8 cellular contexts compared by ENCODE assay signal in the genomic region with DNA sequence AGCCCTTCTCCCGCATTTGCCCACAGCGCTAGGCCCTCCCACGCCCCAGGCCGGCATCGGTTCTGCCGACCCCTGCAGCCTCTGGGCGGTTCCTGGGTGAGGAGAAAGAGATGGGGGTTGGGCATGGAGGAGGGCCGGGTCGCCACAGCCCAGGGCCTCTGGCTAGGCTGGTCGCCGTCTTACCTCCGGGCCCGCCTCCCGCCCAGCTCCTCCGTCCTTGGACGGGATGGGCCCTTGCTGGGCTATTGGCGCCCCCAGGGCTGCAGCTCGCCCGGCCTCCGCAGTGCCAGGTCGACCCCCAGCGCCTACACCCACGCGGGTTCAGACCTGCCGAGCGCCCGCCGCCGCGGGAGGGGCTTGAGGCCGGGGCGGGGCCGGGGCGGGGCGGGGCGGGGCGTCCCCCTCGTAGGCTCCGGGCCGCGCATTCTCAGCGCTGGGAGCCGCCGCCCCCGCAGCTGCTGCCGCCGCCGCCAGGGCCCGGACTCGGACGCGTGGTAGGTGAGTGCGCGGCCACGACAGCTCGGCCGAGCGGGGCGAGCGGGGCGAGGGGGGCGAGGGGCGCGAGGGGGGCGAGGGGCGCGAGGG. TPM values are rescaled to one million over a fixed set of nuclear protein-coding genes. Genes with fewer than 3 reads are reported as not detected.
DNase-seq lines count a peak whose midpoint lies in the region; ATAC-seq and TF ChIP-seq lines count a peak whose summit lies in the region.

A gene (plus strand): TSS at position 424 of the 585 bp plus-strand sequence. CDS start 3,118 bp downstream, outside the sequence.

- H3K79me2 ChIP-seq in Loucy (ENCODE audit: insufficient read depth, low read length) = peaks cover 11% of the 10 kb centered on the region; the same call in 1 of the 2 replicates

- in situ Hi-C loops in endometrial microvascular endothelial cells (cut with HindIII; ENCODE audit: inconsistent ontology term, low pct_unique_long_range_greater_than_20kb, low sequenced_read_pairs) = no loop called here

- H3K4me1 ChIP-seq in Loucy (ENCODE audit: insufficient read depth, low read length, poor library complexity, severe bottlenecking) (peaks cover 22% of the 10 kb centered on the region), mesodermal cell (ENCODE audit: control insufficient read depth, insufficient read depth, low read length, poor library complexity, severe bottlenecking) (peaks cover 47% of the 10 kb centered on the region), thymus (ENCODE audit: control insufficient read depth, insufficient read depth, low read length) (peaks cover 12% of the 10 kb centered on the region)

- ATAC-seq in GM18867 (IDR thresholded peaks at IDR 0.05; ENCODE audit: unreplicated experiment) (peak; percentile 47), HG03135 (IDR thresholded peaks at IDR 0.05; ENCODE audit: unreplicated experiment) (no peak)

- 0% methylated on average over 12 to 41 of the region's 67 CpGs for WGBS in mesodermal cell (ENCODE audit: insufficient coverage in 2 of 2), 2 experiments
- WGBS in thymus = 5% methylated on average over 62 of the region's 67 CpGs

- no peaks in the 10 kb centered on the region for H3K9me3 ChIP-seq in Loucy (ENCODE audit: insufficient read depth, low read depth, low read length)
- no peaks in the 10 kb centered on the region for H3K9me3 ChIP-seq in mesodermal cell (ENCODE audit: control insufficient read depth, low read length)
- H3K9me3 ChIP-seq in thymus (ENCODE audit: control insufficient read depth) = peaks cover 6% of the 10 kb centered on the region

- peaks cover 5% of the 10 kb centered on the region for H4K20me1 ChIP-seq in Loucy (ENCODE audit: insufficient read depth, low read length, poor library complexity, severe bottlenecking)

- H3K4me2 ChIP-seq in Loucy (ENCODE audit: low read depth, low read length, poor library complexity, severe bottlenecking) = peak within 1 kb of the TSS; percentile 84

- H3K4me3 ChIP-seq in Loucy (ENCODE audit: low read length, poor library complexity, severe bottlenecking) = peak within 1 kb of the TSS; percentile 77
- H3K4me3 ChIP-seq in mesodermal cell (ENCODE audit: extremely low read depth, insufficient read depth, low read length, poor library complexity, severe bottlenecking) = peak within 1 kb of the TSS; percentile 60
- peak within 1 kb of the TSS; percentile 52 for H3K4me3 ChIP-seq in thymus (ENCODE audit: low read length)

- TF ChIP-seq CTCF in Loucy (conservative IDR thresholded peaks at IDR 0.05; ENCODE audit: low read length) = no peak

- H3K27ac ChIP-seq in mesodermal cell (ENCODE audit: low read depth, low read length, severe bottlenecking) (peak within 1 kb of the TSS; percentile 57), thymus (ENCODE audit: low read depth) (no peak within 1 kb of the TSS)

- H3K27me3 ChIP-seq in Loucy (ENCODE audit: insufficient read depth, low read length, poor library complexity, severe bottlenecking) (no peaks in the 10 kb centered on the region), thymus (ENCODE audit: control insufficient read depth, insufficient read depth) (peaks cover 69% of the 10 kb centered on the region)

- peak; percentile 84 for DNase-seq in AG20443 (ENCODE audit: low spot score)
- peak; percentile 61 for DNase-seq in activated CD4-positive, CD25-positive, alpha-beta regulatory T cell treated with anti-CD3 and anti-CD28 coated beads, Interleukin-2, amount 50 U/mL, for 72 hours

- no peaks in the 10 kb centered on the region for H3F3A ChIP-seq in Loucy (ENCODE audit: low read depth)

- H3K9me2 ChIP-seq in Loucy (replicated peaks; ENCODE audit: low read depth, low read length) = no peaks in the 10 kb centered on the region

- peak within 1 kb of the TSS; percentile 3; the same call in 1 of the 2 replicates for H2AFZ ChIP-seq in Loucy (ENCODE audit: low read length)

- peak within 1 kb of the TSS; percentile 78 for H3K9ac ChIP-seq in Loucy (ENCODE audit: low read depth, low read length, poor library complexity, severe bottlenecking)

- H3K36me3 ChIP-seq in Loucy (ENCODE audit: insufficient read depth, low read length) (no peaks in the 10 kb centered on the region; the same call in 1 of the 2 replicates), mesodermal cell (ENCODE audit: control insufficient read depth, insufficient read depth, low read length) (peaks cover 23% of the 10 kb centered on the region), thymus (ENCODE audit: control insufficient read depth, insufficient read depth) (peaks cover 5% of the 10 kb centered on the region)

RNA-seq across cellular contexts. Expression of the gene that starts here (rescaled TPM):
- 706 TPM for total RNA-seq in endometrial microvascular endothelial cells (ENCODE audit: inconsistent ontology term)
- 331 TPM for polyA plus RNA-seq in mesodermal cell (2013, experiment 1 of 2)
- 277 TPM for polyA plus RNA-seq in mesodermal cell (2013, experiment 2 of 2)
- polyA plus RNA-seq in thymus = 82.3 TPM
